ENCODE assay signal across 7 cellular contexts in genomic region chr19:41229338-41229737, GRCh38. TPM values are rescaled to one million over a fixed set of nuclear protein-coding genes. Genes with fewer than 3 reads are reported as not detected.
DNase-seq lines count a peak whose midpoint lies in the region; ATAC-seq and TF ChIP-seq lines count a peak whose summit lies in the region.
"Not testable (repeated sequence)": the region's sequence is repeated elsewhere in the genome, so short reads cannot be mapped to it uniquely, and the experiment has no call there.

No MANE protein-coding gene starts in this region.

- H3K9me3 Mint-ChIP-seq in HFFc6, WTC11: not testable (repeated sequence)

- in situ Hi-C loops in Panc1 (cut with HindIII; ENCODE audit: low pct_unique_long_range_greater_than_20kb, low sequenced_read_pairs) = not testable (repeated sequence)

- peaks cover 38% of the 10 kb centered on the region for H3K4me1 Mint-ChIP-seq in HFFc6 (ENCODE audit: low read depth)
- peaks cover 19% of the 10 kb centered on the region for H3K4me1 Mint-ChIP-seq in WTC11

- H3K4me1 ChIP-seq in Panc1 (ENCODE audit: control insufficient read depth, insufficient read depth, low read length) = peaks cover 13% of the 10 kb centered on the region

- CTCF ChIA-PET in Panc1 (lab: Charles Lee) = not testable (repeated sequence)
- CTCF ChIA-PET in WTC11 (lab: Charles Lee) = interaction anchor here (1.2 to 1.5 kb wide), 2 partner anchors 25 to 33 kb away, joined by 4 read pairs; no protein-coding TSS in a partner anchor

- not testable (repeated sequence) for H3K27me3 ChIP-seq in Panc1 (ENCODE audit: control insufficient read depth, insufficient read depth, low read length)

- H3K9me3 ChIP-seq in Panc1 (ENCODE audit: control insufficient read depth, insufficient read depth, low read depth, low read length) = not testable (repeated sequence)

- not testable (repeated sequence) for H3K4me3 ChIP-seq in Panc1 (ENCODE audit: low read depth in 2 of 2, low read length in 2 of 2); cardiac fibroblast (replicated peaks in 1 of 2; ENCODE audit: low read depth in 2 of 2, low read length in 2 of 2); fibroblast of villous mesenchyme (ENCODE audit: low read depth, low read length)

- DNase-seq in Daoy (ENCODE audit: low read depth) = peak; percentile 71
- DNase-seq in HFFc6 = peak; percentile 55
- DNase-seq in Panc1 (ENCODE audit: low read depth, low spot score); WTC11 (ENCODE audit: low spot score): not testable (repeated sequence)
- peak; percentile 19 to 70 for DNase-seq in cardiac fibroblast (ENCODE audit: low read depth in 2 of 2)
- peak; percentile 26 for DNase-seq in fibroblast of villous mesenchyme (ENCODE audit: low read depth)
- peak; percentile 36 for DNase-seq in renal cortical epithelial cell (ENCODE audit: low read depth)

- BruUV-seq in Panc1 (replicated peaks; lab: Mats Ljungman, UMichigan) = not testable (repeated sequence)

- intact Hi-C loops in Panc1 (cut with micrococcal nuclease; ENCODE audit: unreplicated experiment) = not testable (repeated sequence)

- not testable (repeated sequence) for TF ChIP-seq CTCF in HFFc6 (IDR thresholded peaks at IDR 0.05); Panc1 (IDR thresholded peaks at IDR 0.05); WTC11 (IDR thresholded peaks at IDR 0.05); cardiac fibroblast (IDR thresholded peaks at IDR 0.05; ENCODE audit: low read depth, low read length); fibroblast of villous mesenchyme (IDR thresholded peaks at IDR 0.05; ENCODE audit: insufficient read depth, low read depth, low read length)

- not testable (repeated sequence) for H3K4me3 Mint-ChIP-seq in HFFc6, WTC11

- H3K36me3 ChIP-seq in Panc1 (ENCODE audit: control insufficient read depth, insufficient read depth, low read length) = not testable (repeated sequence)

- not testable (repeated sequence) for H3K27ac Mint-ChIP-seq in HFFc6, WTC11

- not testable (repeated sequence) for H3K27me3 Mint-ChIP-seq in HFFc6 (ENCODE audit: insufficient read depth); WTC11 (ENCODE audit: low read depth)

- H3K27ac ChIP-seq in Panc1 (ENCODE audit: low read length) = peak overlapping the region; percentile 66

- POLR2A ChIA-PET in Panc1 (lab: Charles Lee); WTC11 (lab: Charles Lee): not testable (repeated sequence)

- not testable (repeated sequence) for ATAC-seq in Panc1, WTC11

- peaks cover 49% of the 10 kb centered on the region for H3K36me3 Mint-ChIP-seq in HFFc6 (ENCODE audit: low read depth)
- not testable (repeated sequence) for H3K36me3 Mint-ChIP-seq in WTC11

TF ChIP-seq in WTC11, 78 proteins besides CTCF, POLR2A, EP300 and RAD21:
- TF ChIP-seq ZNF121 (CRISPR knock-in tag; IDR thresholded peaks at IDR 0.05) = 0 out of 2 replicates have a peak, but pooled peaks have one; percentile 3

RNA-seq across cellular contexts. Expression of gene AXL, which starts 10.3 kb away (rescaled TPM):
- total RNA-seq in Daoy (2014; rRNA removed; shearing (Covaris generic)) = 170 and 174 TPM in 2 replicates
- 100 to 1,000 TPM; 419 to 474 (median 458) TPM for total RNA-seq in HFFc6 (2021; fragmentation: NEBNext Ultra II Directional; extraction: Animal tissue kit (Norgen Biotek cat#: 25700))
- total RNA-seq in Panc1 (2021; ENCODE audit: unreplicated experiment) (128 TPM), WTC11 (2021) (25.0 to 27.3 TPM (median 27.0 TPM) in 3 replicates), fibroblast of villous mesenchyme (360 and 363 TPM in 2 replicates), renal cortical epithelial cell (151 and 220 TPM in 2 replicates)
- 87.2 TPM for polyA plus RNA-seq in Panc1 (2012; ENCODE audit: insufficient read length)

RNA-seq across cellular contexts. Expression of gene HNRNPUL1, which starts 34.8 kb away (rescaled TPM):
- total RNA-seq in Daoy (2014; rRNA removed; shearing (Covaris generic)) = 148 and 172 TPM in 2 replicates
- 100 to 1,000 TPM; 176 to 245 (median 234) TPM for total RNA-seq in HFFc6 (2021; fragmentation: NEBNext Ultra II Directional; extraction: Animal tissue kit (Norgen Biotek cat#: 25700))
- total RNA-seq in Panc1 (2021; ENCODE audit: unreplicated experiment) (183 TPM), WTC11 (2021) (246 to 282 TPM (median 257 TPM) in 3 replicates), fibroblast of villous mesenchyme (123 and 128 TPM in 2 replicates), renal cortical epithelial cell (68.1 and 131 TPM in 2 replicates)
- 148 TPM for polyA plus RNA-seq in Panc1 (2012; ENCODE audit: insufficient read length)

RNA-seq across cellular contexts. Expression of gene CYP2S1, which starts 36.3 kb away (rescaled TPM):
- 0.77 and 5.0 TPM in 2 replicates for total RNA-seq in Daoy (2014; rRNA removed; shearing (Covaris generic))
- total RNA-seq in HFFc6 (2021; fragmentation: NEBNext Ultra II Directional; extraction: Animal tissue kit (Norgen Biotek cat#: 25700)) = 1 to 10 TPM in 3 of 6 experiments, under 1 TPM in 3; 0.65 to 1.6 (median 1.1) TPM
- 8.5 TPM for total RNA-seq in Panc1 (2021; ENCODE audit: unreplicated experiment)
- polyA plus RNA-seq in Panc1 (2012; ENCODE audit: insufficient read length) = 10.0 TPM
- 173 to 191 TPM (median 188 TPM) in 3 replicates for total RNA-seq in WTC11 (2021)
- total RNA-seq in fibroblast of villous mesenchyme = 1.6 and 1.7 TPM in 2 replicates
- 2.2 and 3.1 TPM in 2 replicates for total RNA-seq in renal cortical epithelial cell

Comparison
In these comparisons a context has a peak if more than half of its experiments do, and no peak if none do; other contexts are left out.
1. RNA of gene CYP2S1, which starts 36.3 kb away (total RNA-seq): 173 to 191 TPM in WTC11; 8.5 TPM in Panc1 (single experiment), 0.77 to 5.0 TPM in Daoy, 2.2 to 3.1 TPM in renal cortical epithelial cell, 1.6 to 1.7 TPM in fibroblast of villous mesenchyme and 0.65 to 1.6 TPM in HFFc6; every median in the first group is over 10 times any median in the second.